8 cellular contexts compared by ENCODE assay signal in the genomic region with DNA sequence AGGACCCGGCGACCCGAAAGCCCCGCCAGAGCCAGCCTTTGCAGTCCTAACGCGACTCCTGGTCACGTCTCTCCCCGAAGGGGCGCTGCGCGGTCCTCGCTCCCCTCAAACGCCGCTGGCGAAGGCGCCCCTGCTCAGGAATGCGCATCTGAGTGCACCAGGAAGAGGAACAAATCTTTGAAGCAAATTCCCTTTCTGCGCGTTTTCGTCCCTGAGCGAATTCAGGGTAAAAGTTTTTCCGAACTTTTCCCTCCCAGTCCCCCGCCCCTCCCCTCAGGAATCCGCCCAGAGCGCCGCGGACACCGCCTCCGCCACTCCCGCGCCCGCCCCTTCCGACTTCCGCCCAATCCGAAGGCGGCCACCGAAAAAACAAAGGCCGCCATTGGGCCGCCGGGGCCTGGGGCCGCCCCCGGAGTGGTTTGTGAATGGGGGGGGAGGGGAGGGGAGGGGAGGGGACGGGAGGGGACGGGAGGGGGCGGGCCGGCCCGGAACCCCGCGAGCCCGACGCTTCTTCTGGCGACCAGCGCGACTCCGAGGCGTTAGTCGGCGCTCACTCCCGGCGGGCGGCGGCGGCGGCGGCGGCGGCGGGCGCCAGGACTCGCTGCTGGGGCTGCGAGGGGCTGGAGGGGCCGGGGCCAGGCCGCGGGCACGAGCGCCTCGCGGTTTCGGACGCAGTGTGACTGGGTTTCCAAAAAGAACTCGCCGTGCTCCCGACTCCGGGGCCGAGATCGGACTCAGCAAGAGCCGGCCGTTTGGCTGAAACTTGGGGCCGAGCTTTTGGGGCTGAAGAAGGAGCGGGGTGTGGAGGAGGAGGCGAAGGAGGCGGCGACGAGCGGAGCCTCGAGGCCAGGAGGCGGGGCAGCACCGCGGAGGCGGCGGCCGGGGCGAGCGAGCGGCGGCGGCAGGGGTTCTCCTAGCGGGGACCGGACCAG. TPM values are rescaled to one million over a fixed set of nuclear protein-coding genes. Genes with fewer than 3 reads are reported as not detected.
A peak's percentile ranks its signal among the peaks of the same experiment; 100 is the strongest.
DNase-seq lines count a peak whose midpoint lies in the region; ATAC-seq and TF ChIP-seq lines count a peak whose summit lies in the region.

Gene FZD7, plus strand, starts transcription at position 539 of the 932 bp plus-strand sequence. CDS start 793 bp downstream, outside the sequence.

- peaks cover 8% of the 10 kb centered on the region for H3K27me3 ChIP-seq in suprapubic skin

- peak within 1 kb of the TSS; percentile 68 for H3K4me3 ChIP-seq in Jurkat, Clone E6-1 (ENCODE audit: low read length)
- H3K4me3 ChIP-seq in suprapubic skin = peak within 1 kb of the TSS; percentile 89

- DNase-seq in Daoy (ENCODE audit: low read depth) (peak; percentile 93), SK-N-DZ (ENCODE audit: low spot score) (peak; percentile 62), globus pallidus (ENCODE audit: low spot score) (peak; percentile 82), occipital lobe (lab: John Stamatoyannopoulos, UW) (peak; percentile 77), suprapubic skin (ENCODE audit: low spot score in 2 of 2) (peak; percentile 96)
- peak; percentile 73 for DNase-seq in Jurkat, Clone E6-1 (ENCODE audit: low read depth, low spot score)
- peak; percentile 87 for DNase-seq in activated naive CD4-positive, alpha-beta T cell treated with anti-CD3 and anti-CD28 coated beads, Interleukin-2, amount 50 U/mL, for 16 hours

- peaks cover 56% of the 10 kb centered on the region for H3K4me1 ChIP-seq in suprapubic skin

- WGBS in suprapubic skin = 0% methylated on average over 3 of the region's 109 CpGs

- no peak for TF ChIP-seq EP300 in suprapubic skin (IDR thresholded peaks at IDR 0.05)

- no peaks in the 10 kb centered on the region for H3K36me3 ChIP-seq in suprapubic skin

- no peaks in the 10 kb centered on the region for H3K9me3 ChIP-seq in suprapubic skin

- H3K27ac ChIP-seq in suprapubic skin = peak within 1 kb of the TSS; percentile 97

- TF ChIP-seq POLR2A in suprapubic skin (IDR thresholded peaks at IDR 0.05) = peak; percentile 52 to 62

- TF ChIP-seq CTCF in suprapubic skin (IDR thresholded peaks at IDR 0.05) = no peak

- peak; percentile 80 for ATAC-seq in GM21619 (IDR thresholded peaks at IDR 0.05; ENCODE audit: unreplicated experiment)

RNA-seq across cellular contexts. Expression of gene FZD7, which starts in this region (rescaled TPM):
- total RNA-seq in Daoy (2014; rRNA removed; shearing (Covaris generic)) = 12.0 and 19.3 TPM in 2 replicates
- polyA plus RNA-seq in Jurkat, Clone E6-1 (2012; ENCODE audit: insufficient read depth, insufficient read length) = 3.5 TPM
- 0.12 TPM in 1 of 2 replicates, not detected in the other for polyA plus RNA-seq in SK-N-DZ (2014; cell fraction: cytosol; rRNA removed)
- polyA plus RNA-seq in SK-N-DZ (2014; cell fraction: nucleus; rRNA removed) = 0.16 and 0.24 TPM in 2 replicates
- 7.0 TPM for total RNA-seq in occipital lobe
- total RNA-seq in suprapubic skin = 10 to 100 TPM; 13.5 to 31.3 (median 23.6) TPM

Comparison
In these comparisons a context has a peak if more than half of its experiments do, and no peak if none do; other contexts are left out.
1. Peak in every context shown above with its lines: DNase-seq, ATAC-seq, H3K4me3 ChIP-seq and H3K27ac ChIP-seq.